In the genomic region with DNA sequence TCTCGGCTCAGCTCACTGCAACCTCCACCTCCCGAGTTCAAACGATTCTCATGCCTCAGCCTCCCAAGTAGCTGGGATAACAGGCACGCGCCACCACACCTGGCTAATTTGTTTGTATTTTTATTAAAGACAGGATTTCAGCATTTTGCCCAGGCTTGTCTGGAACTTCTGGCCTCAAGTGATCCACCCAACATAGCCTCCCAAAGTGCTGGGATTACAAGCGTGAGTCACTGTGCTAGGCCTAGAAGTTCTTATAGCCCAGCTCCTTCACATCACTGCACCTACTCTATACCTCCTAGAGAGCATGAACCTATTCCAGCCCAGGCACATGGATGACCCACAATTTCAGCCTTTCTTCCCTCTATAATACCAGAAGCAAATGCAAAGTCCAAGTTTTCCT, we compare ENCODE assay signal across 19 cellular contexts. TPM values are rescaled to one million over a fixed set of nuclear protein-coding genes. Genes with fewer than 3 reads are reported as not detected.
DNase-seq lines count a peak whose midpoint lies in the region; ATAC-seq, FAIRE-seq and TF ChIP-seq lines count a peak whose summit lies in the region.
"Had no signal": no experiment of that assay in that cellular context is flagged by ENCODE, and none has a peak within 500 bp of the region (broad histone marks: within the 10 kb centered on the region; RNA-seq: fewer than 3 reads in every experiment).

No MANE protein-coding gene starts in this region.

- TF ChIP-seq POLR2A in H54 (IDR thresholded peaks at IDR 0.05; ENCODE audit: low read depth, low read length): no peak

- POLR2A ChIA-PET in activated CD4-positive, alpha-beta T cell treated with anti-CD3 and anti-CD28 coated beads for 36 hours (lab: Charles Lee): interaction anchor here (0.6 to 0.9 kb wide), 2 partner anchors 16 to 21 kb away, joined by 3 read pairs; a partner anchor contains a TSS
- POLR2A ChIA-PET in CD8-positive, alpha-beta memory T cell (lab: Charles Lee): no interaction called here

- peaks cover 18% of the 10 kb centered on the region for H3K4me1 ChIP-seq in CD8-positive, alpha-beta memory T cell (ENCODE audit: insufficient read depth, low read length)
- H3K4me1 ChIP-seq in mammary epithelial cell (ENCODE audit: insufficient read depth, low read length): peaks cover 27% of the 10 kb centered on the region

- FAIRE-seq in H54 (lab: Jason Lieb, UNC): no peak

- H3K27ac Mint-ChIP-seq in activated CD4-positive, alpha-beta T cell treated with anti-CD3 and anti-CD28 coated beads for 36 hours: peak overlapping the region; percentile 39
- peak overlapping the region in 7 of 8 donors; percentile 19 to 99 (median 99) for H3K27ac Mint-ChIP-seq in CD8-positive, alpha-beta memory T cell
- peak overlapping the region; percentile 91 to 99 for H3K27ac Mint-ChIP-seq in natural killer cell treated with Interleukin-12 subunit alpha and Interleukin-12 subunit beta and Interleukin-15 and Interleukin-18, amount 100 ng/mL, for 72 hours

- peaks cover 24% of the 10 kb centered on the region for H3K4me1 Mint-ChIP-seq in activated CD4-positive, alpha-beta T cell treated with anti-CD3 and anti-CD28 coated beads for 36 hours
- H3K4me1 Mint-ChIP-seq in CD8-positive, alpha-beta memory T cell: peaks cover 24 to 38% (median 29%) of the 10 kb centered on the region in 3 donors
- H3K4me1 Mint-ChIP-seq in natural killer cell treated with Interleukin-12 subunit alpha and Interleukin-12 subunit beta and Interleukin-15 and Interleukin-18, amount 100 ng/mL, for 72 hours (ENCODE audit: low read depth in 2 of 2): peaks cover 24 to 28% of the 10 kb centered on the region in 2 donors

- dilution Hi-C loops in mammary epithelial cell (cut with HindIII; ENCODE audit: low sequenced_read_pairs): no loop called here

- peak overlapping the region; percentile 100 for H3K4me3 Mint-ChIP-seq in activated CD4-positive, alpha-beta T cell treated with anti-CD3 and anti-CD28 coated beads for 36 hours
- peak overlapping the region; percentile 45 to 100 (median 99) for H3K4me3 Mint-ChIP-seq in CD8-positive, alpha-beta memory T cell
- H3K4me3 Mint-ChIP-seq in natural killer cell treated with Interleukin-12 subunit alpha and Interleukin-12 subunit beta and Interleukin-15 and Interleukin-18, amount 100 ng/mL, for 72 hours: peak overlapping the region; percentile 100

- no TSS peak for BruUV-seq in mammary epithelial cell (replicated peaks; lab: Mats Ljungman, UMichigan)

- H3K36me3 ChIP-seq in CD8-positive, alpha-beta memory T cell (ENCODE audit: insufficient read depth, low read length): no peaks in the 10 kb centered on the region
- peaks cover 11% of the 10 kb centered on the region for H3K36me3 ChIP-seq in mammary epithelial cell (ENCODE audit: insufficient read depth, low read length)

- H3K4me2 ChIP-seq in mammary epithelial cell (ENCODE audit: insufficient read depth, low read depth, low read length): no peak overlapping the region

- H3K27me3 ChIP-seq in CD8-positive, alpha-beta memory T cell (ENCODE audit: insufficient read depth, low read length, poor library complexity, severe bottlenecking): no peaks in the 10 kb centered on the region
- no peaks in the 10 kb centered on the region for H3K27me3 ChIP-seq in mammary epithelial cell (ENCODE audit: insufficient read depth, low read length)
- H3K27me3 ChIP-seq: hepatocyte, upper lobe of left lung had no signal

- H3K79me2 ChIP-seq in mammary epithelial cell (ENCODE audit: insufficient read depth, low read length): peaks cover 32% of the 10 kb centered on the region

- no peaks in the 10 kb centered on the region for H3K9me3 Mint-ChIP-seq in activated CD4-positive, alpha-beta T cell treated with anti-CD3 and anti-CD28 coated beads for 36 hours (ENCODE audit: low read depth)
- H3K9me3 Mint-ChIP-seq in CD8-positive, alpha-beta memory T cell: peaks cover 0 to 1% (median 0%) of the 10 kb centered on the region in 5 donors
- H3K9me3 Mint-ChIP-seq in natural killer cell treated with Interleukin-12 subunit alpha and Interleukin-12 subunit beta and Interleukin-15 and Interleukin-18, amount 100 ng/mL, for 72 hours: no peaks in the 10 kb centered on the region
- H3K9me3 Mint-ChIP-seq: CD14-positive monocyte had no signal

- in situ Hi-C loops in mammary epithelial cell (cut with MboI; ENCODE audit: low sequenced_read_pairs in 2 of 2): no loop called here

- no peak overlapping the region for H3K27ac ChIP-seq in CD8-positive, alpha-beta memory T cell (ENCODE audit: low read depth, low read length)
- no peak overlapping the region for H3K27ac ChIP-seq in mammary epithelial cell (ENCODE audit: insufficient read depth, low read depth, low read length)

- 96% methylated on average over 5 of the region's 6 CpGs for WGBS in mammary epithelial cell (ENCODE audit: low coverage, missing lambda C conversion rate)

- ATAC-seq in activated CD4-positive, alpha-beta T cell treated with anti-CD3 and anti-CD28 coated beads for 36 hours: no peak
- ATAC-seq in natural killer cell treated with Interleukin-12 subunit alpha and Interleukin-12 subunit beta and Interleukin-15 and Interleukin-18, amount 100 ng/mL, for 72 hours: no peak
- ATAC-seq in GM21390 (IDR thresholded peaks at IDR 0.05; ENCODE audit: unreplicated experiment): no peak

- H2AFZ ChIP-seq in mammary epithelial cell (ENCODE audit: low read depth, low read length): no peak overlapping the region

- TF ChIP-seq CTCF in mammary epithelial cell (conservative IDR thresholded peaks at IDR 0.05 in 1 of 2, IDR thresholded peaks at IDR 0.05 in 1 of 2; ENCODE audit: extremely low read depth in 1 of 2, insufficient read depth in 1 of 2, low read depth in 1 of 2, low read length in 2 of 2): no peak

- DNase-seq in activated CD4-positive, alpha-beta T cell treated with anti-CD3 and anti-CD28 coated beads for 36 hours: no peak
- DNase-seq in activated CD4-positive, alpha-beta T cell treated with anti-CD3 and anti-CD28 coated beads for 4 hours: no peak
- no peak for DNase-seq in CD8-positive, alpha-beta memory T cell
- DNase-seq in mammary epithelial cell (peak; percentile 54), H54 (ENCODE audit: insufficient read length, low spot score) (no peak), HuH-7 (ENCODE audit: low spot score) (no peak)
- no peak for DNase-seq in natural killer cell treated with Interleukin-12 subunit alpha and Interleukin-12 subunit beta and Interleukin-15 and Interleukin-18, amount 100 ng/mL, for 72 hours (ENCODE audit: low spot score)
- DNase-seq: activated CD4-positive, alpha-beta T cell treated with anti-CD3 and anti-CD28 coated beads, Interleukin-2, amount 50 U/mL, for 48 hours; kidney glomerular epithelial cell; NCI-H187 treated with DMSO at 0.1 percent for 48 hours; NCI-H524; upper lobe of left lung had no signal

- peaks cover 3% of the 10 kb centered on the region for H3K27me3 Mint-ChIP-seq in activated CD4-positive, alpha-beta T cell treated with anti-CD3 and anti-CD28 coated beads for 36 hours
- peaks cover 5 to 6% of the 10 kb centered on the region in 2 donors for H3K27me3 Mint-ChIP-seq in CD8-positive, alpha-beta memory T cell
- H3K27me3 Mint-ChIP-seq in natural killer cell treated with Interleukin-12 subunit alpha and Interleukin-12 subunit beta and Interleukin-15 and Interleukin-18, amount 100 ng/mL, for 72 hours: peaks cover 0 to 5% of the 10 kb centered on the region in 2 donors

- H3K4me3 ChIP-seq in CD8-positive, alpha-beta memory T cell (ENCODE audit: low read length): no peak overlapping the region
- no peak overlapping the region for H3K4me3 ChIP-seq in mammary epithelial cell (replicated peaks in 1 of 3; ENCODE audit: insufficient read depth in 1 of 3, low read depth in 2 of 3, low read length in 3 of 3)
- H3K4me3 ChIP-seq: hepatocyte had no signal

- intact Hi-C loops in activated CD4-positive, alpha-beta T cell treated with anti-CD3 and anti-CD28 coated beads for 36 hours (cut with DNase I, micrococcal nuclease): loop anchor here in 1 of 2 experiments (2.0 kb wide), 2 partner anchors 21 to 59 kb away; a partner anchor contains a TSS
- intact Hi-C loops in mammary epithelial cell (cut with micrococcal nuclease): no loop called here

- H3K9me3 ChIP-seq in CD8-positive, alpha-beta memory T cell (ENCODE audit: low read length): no peaks in the 10 kb centered on the region
- H3K9me3 ChIP-seq in mammary epithelial cell (replicated peaks; ENCODE audit: insufficient read depth, low read length): no peaks in the 10 kb centered on the region
- H3K9me3 ChIP-seq: upper lobe of left lung had no signal

- H3K36me3 Mint-ChIP-seq in activated CD4-positive, alpha-beta T cell treated with anti-CD3 and anti-CD28 coated beads for 36 hours (ENCODE audit: low read depth): peaks cover 15% of the 10 kb centered on the region
- H3K36me3 Mint-ChIP-seq in CD8-positive, alpha-beta memory T cell: peaks cover 0 to 23% (median 0%) of the 10 kb centered on the region in 3 donors
- peaks cover 11% of the 10 kb centered on the region for H3K36me3 Mint-ChIP-seq in natural killer cell treated with Interleukin-12 subunit alpha and Interleukin-12 subunit beta and Interleukin-15 and Interleukin-18, amount 100 ng/mL, for 72 hours

- H4K20me1 ChIP-seq in mammary epithelial cell (ENCODE audit: insufficient read depth, low read length): no peaks in the 10 kb centered on the region

- no peak overlapping the region for H3K9ac ChIP-seq in mammary epithelial cell (ENCODE audit: insufficient read depth, low read length)
- H3K9ac ChIP-seq: parathyroid adenoma had no signal

- CTCF ChIA-PET in activated CD4-positive, alpha-beta T cell treated with anti-CD3 and anti-CD28 coated beads for 36 hours (lab: Charles Lee): interaction anchor here (1.0 kb wide), 1 partner anchor 194 kb away, joined by 3 read pairs; no protein-coding TSS in a partner anchor
- CTCF ChIA-PET in CD8-positive, alpha-beta memory T cell (lab: Charles Lee): no interaction called here
- CTCF ChIA-PET in mammary epithelial cell (lab: Charles Lee; ENCODE audit: low non-redundant PET): no interaction called here

RNA-seq across cellular contexts. Expression of a gene that starts 1.3 kb away (rescaled TPM):
- total RNA-seq in activated CD4-positive, alpha-beta T cell treated with anti-CD3 and anti-CD28 coated beads for 36 hours: 10 to 100 TPM; 45.0 to 45.7 TPM
- total RNA-seq in CD8-positive, alpha-beta memory T cell: 10 to 100 TPM; 69.7 to 73.2 TPM
- polyA plus RNA-seq in CD8-positive, alpha-beta memory T cell: 74.6 TPM
- total RNA-seq in mammary epithelial cell: 10 to 100 TPM; 65.0 to 81.4 TPM
- polyA plus RNA-seq in mammary epithelial cell: 39.9 TPM
- 24.4 TPM for polyA minus RNA-seq in mammary epithelial cell
- 10 to 100 TPM; 40.5 to 47.3 TPM for total RNA-seq in natural killer cell treated with Interleukin-12 subunit alpha and Interleukin-12 subunit beta and Interleukin-15 and Interleukin-18, amount 100 ng/mL, for 72 hours

RNA-seq across cellular contexts. Expression of a gene that starts 20.3 kb away (rescaled TPM):
- 10 to 100 TPM; 43.4 to 47.5 TPM for total RNA-seq in activated CD4-positive, alpha-beta T cell treated with anti-CD3 and anti-CD28 coated beads for 36 hours
- total RNA-seq in CD8-positive, alpha-beta memory T cell: 10 to 100 TPM; 45.7 to 48.5 TPM
- 29.9 TPM for polyA plus RNA-seq in CD8-positive, alpha-beta memory T cell
- total RNA-seq in mammary epithelial cell: 10 to 100 TPM; 17.0 to 30.0 TPM
- polyA plus RNA-seq in mammary epithelial cell: 13.9 TPM
- 41.0 TPM for polyA minus RNA-seq in mammary epithelial cell
- total RNA-seq in natural killer cell treated with Interleukin-12 subunit alpha and Interleukin-12 subunit beta and Interleukin-15 and Interleukin-18, amount 100 ng/mL, for 72 hours: 10 to 100 TPM; 42.8 to 51.6 TPM

RNA-seq across cellular contexts. Expression of a gene that starts 42.3 kb away (rescaled TPM):
- total RNA-seq in activated CD4-positive, alpha-beta T cell treated with anti-CD3 and anti-CD28 coated beads for 36 hours: not detected
- total RNA-seq in CD8-positive, alpha-beta memory T cell: not detected
- polyA plus RNA-seq in CD8-positive, alpha-beta memory T cell: not detected
- total RNA-seq in mammary epithelial cell: not detected
- not detected for polyA plus RNA-seq in mammary epithelial cell
- not detected for polyA minus RNA-seq in mammary epithelial cell
- not detected for total RNA-seq in natural killer cell treated with Interleukin-12 subunit alpha and Interleukin-12 subunit beta and Interleukin-15 and Interleukin-18, amount 100 ng/mL, for 72 hours
- total RNA-seq: A172, Daoy, skeletal muscle tissue had no signal

RNA-seq across cellular contexts. Expression of a gene that starts 58.4 kb away (rescaled TPM):
- total RNA-seq in activated CD4-positive, alpha-beta T cell treated with anti-CD3 and anti-CD28 coated beads for 36 hours: 10 to 100 TPM; 20.2 to 23.5 TPM
- total RNA-seq in CD8-positive, alpha-beta memory T cell: 10 to 100 TPM; 41.1 to 41.4 TPM
- 17.4 TPM for polyA plus RNA-seq in CD8-positive, alpha-beta memory T cell
- 10 to 100 TPM; 19.1 to 21.8 TPM for total RNA-seq in mammary epithelial cell
- polyA plus RNA-seq in mammary epithelial cell: 10.5 TPM
- polyA minus RNA-seq in mammary epithelial cell: 29.5 TPM
- total RNA-seq in natural killer cell treated with Interleukin-12 subunit alpha and Interleukin-12 subunit beta and Interleukin-15 and Interleukin-18, amount 100 ng/mL, for 72 hours: 10 to 100 TPM; 37.2 to 39.6 TPM

RNA-seq across cellular contexts. Expression of a gene that starts 59.3 kb away (rescaled TPM):
- 100 to 1,000 TPM; 203 to 206 TPM for total RNA-seq in activated CD4-positive, alpha-beta T cell treated with anti-CD3 and anti-CD28 coated beads for 36 hours
- 10 to 100 TPM; 43.9 to 45.3 TPM for total RNA-seq in CD8-positive, alpha-beta memory T cell
- 5.1 TPM for polyA plus RNA-seq in CD8-positive, alpha-beta memory T cell
- total RNA-seq in mammary epithelial cell: 100 to 1,000 TPM; 348 to 939 TPM
- polyA plus RNA-seq in mammary epithelial cell: 1,049 TPM
- 2,037 TPM for polyA minus RNA-seq in mammary epithelial cell
- total RNA-seq in natural killer cell treated with Interleukin-12 subunit alpha and Interleukin-12 subunit beta and Interleukin-15 and Interleukin-18, amount 100 ng/mL, for 72 hours: 10 to 100 TPM; 51.4 to 80.1 TPM

Comparison
In these comparisons a context has a peak if more than half of its experiments do, and no peak if none do; other contexts are left out.
1. H3K27ac Mint-ChIP-seq: peak in every context shown above with its lines; median percentile 99 in CD8-positive, alpha-beta memory T cell; 95 in natural killer cell treated with Interleukin-12 subunit alpha and Interleukin-12 subunit beta and Interleukin-15 and Interleukin-18, amount 100 ng/mL, for 72 hours; 39 in activated CD4-positive, alpha-beta T cell treated with anti-CD3 and anti-CD28 coated beads for 36 hours.